34 cellular contexts compared by ENCODE assay signal in genomic region chr2:152263902-152264301, GRCh38.
"Had no signal": no experiment of that assay in that cellular context is flagged by ENCODE, and none has a peak within 500 bp of the region (broad histone marks: within the 10 kb centered on the region; RNA-seq: fewer than 3 reads in every experiment).

No MANE protein-coding gene starts in this region.

- H3K9me3 ChIP-seq: MG63 had no signal

- H3K36me3 ChIP-seq: MG63 had no signal

- H3K4me3 ChIP-seq: MG63 had no signal

- DNase-seq: Karpas-422, Kasumi-1, MG63, MM.1S, MV-4-11, NCI-H1048, NCI-H1092, NCI-H1092 treated with DMSO at 0.1 percent for 48 hours, NCI-H1105, NCI-H1105 treated with DMSO at 0.1 percent for 48 hours, NCI-H1417, NCI-H1417 treated with DMSO at 0.1 percent for 48 hours, NCI-H1436, NCI-H1436 treated with DMSO at 0.1 percent for 48 hours, NCI-H146, NCI-H1694, NCI-H1694 treated with DMSO at 0.1 percent for 48 hours, NCI-H187, NCI-H187 treated with DMSO at 0.1 percent for 48 hours, NCI-H1930, NCI-H2029, NCI-H2029 treated with DMSO at 0.1 percent for 48 hours, NCI-H2081, NCI-H2081 treated with DMSO at 0.1 percent for 48 hours, NCI-H2107, NCI-H2171, NCI-H2171 treated with DMSO at 0.1 percent for 48 hours, NCI-H2227 treated with DMSO at 0.1 percent for 48 hours, NCI-H226, NCI-H345, NCI-H446, NCI-H446 treated with DMSO at 0.1 percent for 48 hours, NCI-H510A had no signal

- H3K27me3 ChIP-seq: MG63 had no signal

- H3K27ac ChIP-seq: KMS-11 had no signal
